9 cellular contexts compared by ENCODE assay signal in the genomic region with DNA sequence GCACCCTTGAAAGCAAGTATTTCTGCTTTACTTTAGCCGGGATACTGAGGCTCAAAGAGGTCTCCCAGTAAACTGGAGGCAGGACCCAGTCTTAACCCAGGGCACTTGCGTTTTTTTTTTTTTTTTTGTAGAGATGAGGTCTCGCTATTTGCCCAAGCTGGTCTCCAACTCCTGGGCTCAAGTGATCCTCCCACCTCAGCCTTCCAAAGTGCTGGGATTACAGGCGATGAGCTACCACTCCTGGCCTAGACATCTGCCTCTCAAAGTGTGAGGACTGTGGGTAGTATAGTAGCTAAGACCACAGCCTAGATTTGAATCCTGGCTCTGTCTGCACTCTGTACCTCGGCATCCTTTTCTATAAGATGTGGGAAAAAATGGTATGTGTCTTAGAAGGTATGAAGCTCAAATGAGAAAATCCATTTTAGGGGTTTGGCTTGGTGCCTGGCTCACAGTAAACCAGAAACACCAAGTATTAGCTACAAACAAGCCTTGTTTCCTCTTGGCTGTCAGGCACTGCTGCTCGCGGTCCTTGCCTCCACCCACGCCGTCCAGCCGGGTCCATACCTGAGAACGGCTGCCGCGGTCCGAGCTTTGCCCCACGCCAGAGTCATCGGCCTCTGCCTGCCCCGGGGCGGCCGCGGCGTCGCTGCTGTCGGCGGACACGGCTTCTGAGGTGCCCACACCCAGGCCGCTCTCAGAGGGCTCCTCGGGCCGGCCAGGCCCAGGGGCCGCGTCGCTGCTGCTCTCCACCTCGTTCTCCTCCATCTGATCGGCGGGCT. TPM values are rescaled to one million over a fixed set of nuclear protein-coding genes. Genes with fewer than 3 reads are reported as not detected.
A peak's percentile ranks its signal among the peaks of the same experiment; 100 is the strongest.
DNase-seq lines count a peak whose midpoint lies in the region; ATAC-seq and TF ChIP-seq lines count a peak whose summit lies in the region.
"Had no signal": no experiment of that assay in that cellular context is flagged by ENCODE, and none has a peak within 500 bp of the region (broad histone marks: within the 10 kb centered on the region; RNA-seq: fewer than 3 reads in every experiment).

No MANE protein-coding gene starts in this region.

- POLR2A ChIA-PET in OCI-LY7 (lab: Charles Lee), result interaction anchor here (0.6 to 2.2 kb wide), 14 partner anchors 10 to 437 kb away, joined by 3 to 11 read pairs (median 4); a partner anchor contains a TSS

- intact Hi-C loops in OCI-LY7 (cut with micrococcal nuclease; ENCODE audit: unreplicated experiment), result loop anchor here (1.0 to 5.0 kb wide), 6 partner anchors 36 to 716 kb away; a partner anchor contains a TSS
- intact Hi-C loops in colonic mucosa (cut with DNase I), result no loop called here
- intact Hi-C loops in tibial artery (cut with DNase I; ENCODE audit: low total_unique reads), result loop anchor here (5.0 kb wide), 1 partner anchor 34 kb away; no protein-coding TSS in a partner anchor

- TF ChIP-seq CTCF in OCI-LY7 (conservative IDR thresholded peaks at IDR 0.05; ENCODE audit: low read length) (no peak), colonic mucosa (IDR thresholded peaks at IDR 0.05) (no peak), tibial artery (IDR thresholded peaks at IDR 0.05) (no peak)

- H3K9me3 ChIP-seq in OCI-LY7 (ENCODE audit: low read length) (no peaks in the 10 kb centered on the region), colonic mucosa (no peaks in the 10 kb centered on the region), tibial artery (no peaks in the 10 kb centered on the region)

- CTCF ChIA-PET in OCI-LY7 (lab: Charles Lee; ENCODE audit: unreplicated experiment), result interaction anchor here (0.6 to 2.0 kb wide), 9 partner anchors 11 to 438 kb away, joined by 3 to 7 read pairs (median 3); a partner anchor contains a TSS

- H3K27me3 ChIP-seq in ACC112 (ENCODE audit: insufficient read depth, low read length) (no peaks in the 10 kb centered on the region), colonic mucosa (no peaks in the 10 kb centered on the region), tibial artery (no peaks in the 10 kb centered on the region)

- H3K9ac ChIP-seq in colonic mucosa (ENCODE audit: low read depth in 2 of 2, low read length in 2 of 2), result peak overlapping the region; percentile 82 to 88

- DNase-seq in OCI-LY7 (ENCODE audit: low spot score) (peak; percentile 39), colonic mucosa (no peak), medulla oblongata (ENCODE audit: extremely low spot score) (peak; percentile 26), tibial artery (no peak), DMS153 (lab: John Stamatoyannopoulos, UW) (no peak), NCI-H2227 treated with DMSO at 0.1 percent for 48 hours (lab: John Stamatoyannopoulos, UW) (no peak)

- peak overlapping the region; percentile 5 for H2AFZ ChIP-seq in ACC112 (ENCODE audit: low read length, unreplicated experiment)
- peak overlapping the region; percentile 41 for H2AFZ ChIP-seq in OCI-LY7 (ENCODE audit: low read length)

- no peaks in the 10 kb centered on the region for H3K36me3 ChIP-seq in ACC112 (ENCODE audit: insufficient read depth, low read length)
- H3K36me3 ChIP-seq in OCI-LY7 (ENCODE audit: insufficient read depth, low read length), result peaks cover 35% of the 10 kb centered on the region
- no peaks in the 10 kb centered on the region for H3K36me3 ChIP-seq in colonic mucosa
- peaks cover 28 to 41% (median 35%) of the 10 kb centered on the region in 3 donors for H3K36me3 ChIP-seq in tibial artery

- no peaks in the 10 kb centered on the region for H3K9me2 ChIP-seq in OCI-LY7 (ENCODE audit: insufficient read depth, low read length)

- peak overlapping the region; percentile 86 for H3K4me2 ChIP-seq in OCI-LY7 (ENCODE audit: low read length)

- H3K4me1 ChIP-seq in ACC112 (ENCODE audit: control insufficient read depth, insufficient read depth, low read length, unreplicated experiment), result peaks cover 24% of the 10 kb centered on the region
- peaks cover 25% of the 10 kb centered on the region for H3K4me1 ChIP-seq in OCI-LY7 (ENCODE audit: insufficient read depth, low read length, poor library complexity, severe bottlenecking)
- peaks cover 8% of the 10 kb centered on the region for H3K4me1 ChIP-seq in colonic mucosa
- H3K4me1 ChIP-seq in tibial artery, result peaks cover 4 to 34% (median 18%) of the 10 kb centered on the region in 4 donors

- peak; percentile 6 for ATAC-seq in GM19023 (IDR thresholded peaks at IDR 0.05; ENCODE audit: unreplicated experiment)

- H3K4me3 ChIP-seq in ACC112 (ENCODE audit: low read depth, low read length), result peak overlapping the region; percentile 79
- H3K4me3 ChIP-seq in OCI-LY7 (ENCODE audit: low read depth, low read length, poor library complexity, severe bottlenecking), result peak overlapping the region; percentile 94
- peak overlapping the region; percentile 96 for H3K4me3 ChIP-seq in colonic mucosa
- peak overlapping the region; percentile 69 to 75 for H3K4me3 ChIP-seq in tibial artery

- peaks cover 20% of the 10 kb centered on the region for H3K79me2 ChIP-seq in ACC112 (ENCODE audit: control insufficient read depth, insufficient read depth, low read length, unreplicated experiment)
- peaks cover 23% of the 10 kb centered on the region for H3K79me2 ChIP-seq in OCI-LY7 (ENCODE audit: insufficient read depth, low read depth, low read length)

- H3K27ac ChIP-seq in ACC112 (ENCODE audit: low read depth, low read length) (peak overlapping the region; percentile 96), OCI-LY7 (ENCODE audit: low read depth, low read length, poor library complexity, severe bottlenecking) (peak overlapping the region; percentile 94), colonic mucosa (peak overlapping the region; percentile 97), tibial artery (peak overlapping the region; percentile 98 to 100)

- H4K20me1 ChIP-seq in OCI-LY7 (ENCODE audit: insufficient read depth, low read length), result no peaks in the 10 kb centered on the region

- TSS peak; percentile 79 for BruUV-seq in OCI-LY7 (replicated peaks; lab: Mats Ljungman, UMichigan)

RNA-seq across cellular contexts. Expression of a gene that starts 1.2 kb away (rescaled TPM):
- total RNA-seq in OCI-LY7 (2014; rRNA removed; shearing (Covaris generic)), result 15.0 and 21.0 TPM in 2 replicates
- total RNA-seq in OCI-LY7 (2022), result 28.4 and 30.5 TPM in 2 replicates
- total RNA-seq in colonic mucosa, result 10 to 100 TPM; 11.3 to 22.1 TPM

RNA-seq across cellular contexts. Expression of a gene that starts 36.4 kb away (rescaled TPM):
- 16.7 and 21.2 TPM in 2 replicates for total RNA-seq in OCI-LY7 (2014; rRNA removed; shearing (Covaris generic))
- total RNA-seq in OCI-LY7 (2022) (40.6 and 50.3 TPM in 2 replicates), colonic mucosa (10 to 100 TPM; 28.9 to 33.6 TPM)

RNA-seq across cellular contexts. Expression of a gene that starts 37.9 kb away (rescaled TPM):
- not detected in 2 replicates for total RNA-seq in OCI-LY7 (2014; rRNA removed; shearing (Covaris generic))
- not detected in 2 replicates for total RNA-seq in OCI-LY7 (2022)
- 1 to 10 TPM; 1.3 to 4.0 TPM for total RNA-seq in colonic mucosa
- total RNA-seq: pulmonary artery endothelial cell had no signal

RNA-seq across cellular contexts. Expression of a gene that starts 58.2 kb away (rescaled TPM):
- 0.18 and 3.8 TPM in 2 replicates for total RNA-seq in OCI-LY7 (2014; rRNA removed; shearing (Covaris generic))
- total RNA-seq in OCI-LY7 (2022), result 10.3 and 11.0 TPM in 2 replicates
- total RNA-seq in colonic mucosa, result under 1 TPM in 1 of 2 donors, not detected in 1; 0.96 TPM

RNA-seq across cellular contexts. Expression of a gene that starts 58.9 kb away (rescaled TPM):
- 14.3 and 17.1 TPM in 2 replicates for total RNA-seq in OCI-LY7 (2014; rRNA removed; shearing (Covaris generic))
- total RNA-seq in OCI-LY7 (2022), result 12.7 and 15.8 TPM in 2 replicates
- 10 to 100 TPM; 17.4 to 36.2 TPM for total RNA-seq in colonic mucosa

Comparison
In these comparisons a context has a peak if more than half of its experiments do, and no peak if none do; other contexts are left out.
1. DNase-seq: peak in OCI-LY7 (single experiment) and medulla oblongata (single experiment); none in colonic mucosa (single experiment), tibial artery (0 of 2), DMS153 (single experiment) and NCI-H2227 treated with DMSO at 0.1 percent for 48 hours (single experiment).
2. Peak in every context shown above with its lines, with median percentiles within 50 percentile points of each other: H3K27ac ChIP-seq and H3K4me3 ChIP-seq.